21 cellular contexts compared by ENCODE assay signal in the genomic region with DNA sequence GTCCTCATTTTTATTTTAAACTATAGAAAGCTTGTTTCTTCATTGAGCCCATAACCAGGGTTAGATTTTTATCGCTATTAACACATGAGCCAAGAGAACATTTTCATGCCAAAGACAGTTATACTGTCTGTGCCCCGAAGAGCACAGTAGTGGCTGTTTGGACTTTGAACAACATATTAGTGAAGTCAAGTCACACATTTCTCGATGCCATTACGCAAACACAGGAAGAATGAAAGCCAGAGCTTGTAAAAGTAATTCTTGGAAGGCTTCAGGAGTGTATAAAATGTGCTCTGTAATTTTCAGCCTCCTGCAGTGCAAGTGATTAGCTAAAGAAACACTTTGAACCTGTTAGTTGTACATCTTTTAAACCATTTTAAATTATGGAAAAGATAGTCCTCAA.
A peak's percentile ranks its signal among the peaks of the same experiment; 100 is the strongest.
DNase-seq lines count a peak whose midpoint lies in the region; ATAC-seq and TF ChIP-seq lines count a peak whose summit lies in the region.
"Had no signal": no experiment of that assay in that cellular context is flagged by ENCODE, and none has a peak within 500 bp of the region (broad histone marks: within the 10 kb centered on the region; RNA-seq: fewer than 3 reads in every experiment).

No MANE protein-coding gene starts in this region.

- intact Hi-C loops in cardiac septum (cut with DNase I): no loop called here

- no peak for ATAC-seq in HG03196 (IDR thresholded peaks at IDR 0.05; ENCODE audit: unreplicated experiment)
- ATAC-seq: GM12878, GM23338, K562 had no signal

- TF ChIP-seq CTCF in hepatocyte (IDR thresholded peaks at IDR 0.05; ENCODE audit: poor library complexity): no peak

- H3K36me3 ChIP-seq in SK-N-MC (ENCODE audit: insufficient read depth, low read length): no peaks in the 10 kb centered on the region
- H3K36me3 ChIP-seq in hepatocyte (replicated peaks; ENCODE audit: insufficient read depth, low read depth): no peaks in the 10 kb centered on the region

- no peaks in the 10 kb centered on the region for H4K20me1 ChIP-seq in hepatocyte (ENCODE audit: insufficient read depth, poor library complexity, severe bottlenecking)

- H3K4me1 ChIP-seq in hepatocyte (ENCODE audit: insufficient read depth): peaks cover 7% of the 10 kb centered on the region

- no peak overlapping the region for H3K4me2 ChIP-seq in hepatocyte
- H3K4me2 ChIP-seq: GM23338 had no signal

- H3K27ac ChIP-seq in SK-N-MC (peak overlapping the region; percentile 43), hepatocyte (no peak overlapping the region)
- H3K27ac ChIP-seq: C4-2B had no signal

- H3K4me3 ChIP-seq in SK-N-MC (peak overlapping the region; percentile 47), hepatocyte (no peak overlapping the region)
- H3K4me3 ChIP-seq: GM12878, GM23338, K562 had no signal

- no peaks in the 10 kb centered on the region for H3K9me2 ChIP-seq in hepatocyte (replicated peaks; ENCODE audit: insufficient read depth)

- H3K9ac ChIP-seq in SK-N-MC (ENCODE audit: insufficient read length): no peak overlapping the region

- H3K9me3 ChIP-seq in SK-N-MC (ENCODE audit: low read depth, low read length) (no peaks in the 10 kb centered on the region), hepatocyte (ENCODE audit: low read depth) (no peaks in the 10 kb centered on the region)

- H3K79me2 ChIP-seq in hepatocyte: no peaks in the 10 kb centered on the region

- peak; percentile 11 for DNase-seq in AG08395 (ENCODE audit: low spot score)
- peak; percentile 18 for DNase-seq in GM03348 (ENCODE audit: low spot score)
- peak; percentile 70 for DNase-seq in SK-N-MC (ENCODE audit: low read depth, low spot score)
- peak; percentile 16 for DNase-seq in hepatocyte (ENCODE audit: low spot score)
- no peak for DNase-seq in NCI-H2107 treated with DMSO at 0.1 percent for 48 hours (lab: John Stamatoyannopoulos, UW; ENCODE audit: unreplicated experiment)
- no peak for DNase-seq in NCI-H1436 (lab: John Stamatoyannopoulos, UW)
- DNase-seq in cardiac septum (ENCODE audit: low spot score): no peak
- DNase-seq: DMS79 treated with DMSO at 0.1 percent for 48 hours, HCEC 1CT, NCI-H1105 treated with DMSO at 0.1 percent for 48 hours, NCI-H1694 treated with DMSO at 0.1 percent for 48 hours, NCI-H2107, NCI-H226, NCI-H524 treated with DMSO at 0.1 percent for 48 hours, RPMI8226, SIG-M5 had no signal

- 42% methylated on average over 4 of the region's 4 CpGs for WGBS in hepatocyte (ENCODE audit: low lambda C conversion rate, missing lambda C conversion rate)

- H2AFZ ChIP-seq in hepatocyte: no peak overlapping the region
- H2AFZ ChIP-seq: GM23338 had no signal

- H3K27me3 ChIP-seq in hepatocyte: no peaks in the 10 kb centered on the region

Comparison
In these comparisons a context has a peak if more than half of its experiments do, and no peak if none do; other contexts are left out.
1. DNase-seq: peak in AG08395 (single experiment), GM03348 (single experiment), SK-N-MC (single experiment) and hepatocyte (single experiment); none in NCI-H2107 treated with DMSO at 0.1 percent for 48 hours (single experiment), NCI-H1436 (single experiment) and cardiac septum (single experiment).